ENCODE assay signal across 32 cellular contexts in the genomic region with DNA sequence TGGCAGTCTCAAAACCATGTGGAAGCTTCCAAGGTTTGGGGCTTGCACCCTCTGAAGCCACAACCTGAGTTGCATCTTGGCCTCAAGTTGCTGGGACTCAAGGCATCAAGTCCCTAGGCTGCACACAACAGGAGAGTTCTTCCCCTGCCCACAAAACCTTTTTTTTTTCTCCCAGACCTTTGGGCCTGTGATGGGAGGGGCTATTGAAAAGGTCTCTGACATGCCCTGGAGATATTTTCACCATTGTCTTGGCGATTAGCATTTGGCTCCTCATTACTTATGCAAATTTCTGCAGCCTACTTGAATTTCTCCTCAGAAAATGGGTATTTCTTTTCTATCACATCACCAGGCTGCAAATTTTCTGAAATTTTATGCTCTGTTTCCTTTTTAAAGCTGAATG.
"Had no signal": no experiment of that assay in that cellular context is flagged by ENCODE, and none has a peak within 500 bp of the region (broad histone marks: within the 10 kb centered on the region; RNA-seq: fewer than 3 reads in every experiment).

No MANE protein-coding gene starts in this region.

- H3K36me3 ChIP-seq: adrenal gland, ascending aorta, brain microvascular endothelial cell, breast epithelium, cardiac muscle cell had no signal

- DNase-seq: activated effector memory CD4-positive, alpha-beta T cell treated with anti-CD3 and anti-CD28 coated beads, Interleukin-2, amount 50 U/mL, for 16 hours; activated effector memory CD4-positive, alpha-beta T cell treated with Interleukin-2 at 50 U/mL for 16 hours; activated gamma-delta T cell; activated gamma-delta T cell treated with Interleukin-2 at 50 U/mL for 16 hours; activated naive CD4-positive, alpha-beta T cell; activated naive CD4-positive, alpha-beta T cell treated with anti-CD3 and anti-CD28 coated beads for 36 hours; activated naive CD4-positive, alpha-beta T cell treated with anti-CD3 and anti-CD28 coated beads, Interleukin-2, amount 10 ng/mL, durations not matched to agents 7 days and 5 days; activated naive CD4-positive, alpha-beta T cell treated with anti-CD3 and anti-CD28 coated beads, Interleukin-2, amount 50 U/mL, for 16 hours; activated naive CD4-positive, alpha-beta T cell treated with Interleukin-2 at 50 U/mL for 16 hours; activated naive CD8-positive, alpha-beta T cell treated with anti-CD3 and anti-CD28 coated beads for 36 hours; activated naive CD8-positive, alpha-beta T cell treated with anti-CD3 and anti-CD28 coated beads, Interleukin-2, amount 10 ng/mL, durations not matched to agents 7 days and 5 days; activated naive CD8-positive, alpha-beta T cell treated with anti-CD3 and anti-CD28 coated beads, Interleukin-2, amount 50 U/mL, for 24 hours; activated T-cell treated with anti-CD3 and anti-CD28 coated beads, Interleukin-2, amount 50 U/mL, for 1 hour; activated T-cell treated with anti-CD3 and anti-CD28 coated beads, Interleukin-2, amount 50 U/mL, for 24 hours; activated T-cell treated with anti-CD3 and anti-CD28 coated beads, Interleukin-2, amount 50 U/mL, for 4 hours; activated T-cell treated with anti-CD3 and anti-CD28 coated beads, Interleukin-2, amount 50 U/mL, for 48 hours; activated T-cell treated with anti-CD3 and anti-CD28 coated beads, Interleukin-2, amount 50 U/mL, for 72 hours; adrenal gland; amniotic stem cell; amygdala; anterior cingulate cortex; aorta; body of pancreas; brain microvascular endothelial cell; caudate nucleus; central memory CD4-positive, alpha-beta T cell; cerebellar nuclear complex had no signal

- H3K9me3 ChIP-seq: adrenal gland, body of pancreas, breast epithelium had no signal

- ATAC-seq: activated naive CD4-positive, alpha-beta T cell treated with anti-CD3 and anti-CD28 coated beads, Interleukin-2, amount 50 U/mL, for 72 hours; activated naive CD8-positive, alpha-beta T cell treated with anti-CD3 and anti-CD28 coated beads, Interleukin-2, amount 50 U/mL, for 24 hours; activated T-cell treated with anti-CD3 and anti-CD28 coated beads, Interleukin-2, amount 50 U/mL, for 4 hours; activated T-cell treated with anti-CD3 and anti-CD28 coated beads, Interleukin-2, amount 50 U/mL, for 72 hours; activated T-helper 17 cell treated with anti-CD3 and anti-CD28 coated beads, Interleukin-2, amount 50 U/mL, for 72 hours; body of pancreas had no signal

- H3K27ac ChIP-seq: adrenal gland, ascending aorta, body of pancreas, brain microvascular endothelial cell, breast epithelium, cardiac muscle cell had no signal

- H3K4me3 ChIP-seq: adrenal gland, ascending aorta, body of pancreas, breast epithelium, cardiac muscle cell had no signal

- H3K27me3 ChIP-seq: ascending aorta, body of pancreas, brain microvascular endothelial cell, cardiac muscle cell had no signal

- H3K4me1 ChIP-seq: adrenal gland, ascending aorta, body of pancreas, breast epithelium had no signal
